Comparison of ENCODE assay signal across 25 cellular contexts in the genomic region with DNA sequence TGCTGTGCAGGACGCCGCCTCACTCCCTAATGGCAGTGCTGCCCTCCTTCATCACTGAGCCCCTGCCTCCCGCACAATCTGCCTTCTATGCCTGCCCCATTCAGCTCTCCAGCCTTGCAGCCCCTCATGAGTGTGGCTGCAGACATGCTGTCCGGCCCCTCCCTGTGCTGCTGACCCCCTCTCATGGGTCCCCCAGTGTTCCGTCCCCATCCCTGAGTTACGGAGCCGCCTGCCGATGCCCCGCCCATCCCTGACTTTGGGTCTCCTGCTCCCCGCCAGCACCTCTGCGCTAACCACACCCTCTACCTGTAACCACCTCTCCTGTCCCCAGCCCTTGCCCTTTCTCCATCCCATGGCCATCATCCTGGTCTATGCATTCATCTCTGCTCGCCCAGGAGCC.
"Had no signal": no experiment of that assay in that cellular context is flagged by ENCODE, and none has a peak within 500 bp of the region (broad histone marks: within the 10 kb centered on the region; RNA-seq: fewer than 3 reads in every experiment).

No MANE protein-coding gene starts in this region.

- ATAC-seq: activated CD8-positive, alpha-beta memory T cell treated with anti-CD3 and anti-CD28 coated beads, Interleukin-2, amount 10 ng/mL, durations not matched to agents 7 days and 5 days had no signal

- H3K4me1 ChIP-seq: ascending aorta had no signal

- H3K4me3 ChIP-seq: ascending aorta, cardiac muscle cell had no signal

- H3K27ac ChIP-seq: ascending aorta, cardiac muscle cell, WERI-Rb-1 had no signal

- DNase-seq: activated CD4-positive, alpha-beta memory T cell treated with anti-CD3 and anti-CD28 coated beads, Interleukin-2, amount 10 ng/mL, durations not matched to agents 7 days and 5 days; activated CD4-positive, alpha-beta T cell treated with anti-CD3 and anti-CD28 coated beads for 1 hour; activated CD4-positive, alpha-beta T cell treated with anti-CD3 and anti-CD28 coated beads for 48 hours; activated CD4-positive, CD25-positive, alpha-beta regulatory T cell; activated CD8-positive, alpha-beta memory T cell treated with anti-CD3 and anti-CD28 coated beads for 24 hours; activated CD8-positive, alpha-beta memory T cell treated with anti-CD3 and anti-CD28 coated beads, Interleukin-2, amount 10 ng/mL, durations not matched to agents 7 days and 5 days; activated CD8-positive, alpha-beta memory T cell treated with anti-CD3 and anti-CD28 coated beads, Interleukin-2, amount 50 U/mL, for 48 hours; activated effector memory CD4-positive, alpha-beta T cell treated with Interleukin-2 at 50 U/mL for 16 hours; activated naive CD4-positive, alpha-beta T cell treated with anti-CD3 and anti-CD28 coated beads, Interleukin-2, amount 50 U/mL, for 16 hours; activated naive CD8-positive, alpha-beta T cell treated with anti-CD3 and anti-CD28 coated beads, Interleukin-2, amount 10 ng/mL, durations not matched to agents 7 days and 5 days; activated T-cell treated with anti-CD3 and anti-CD28 coated beads, Interleukin-2, amount 50 U/mL, for 48 hours; amygdala; Karpas-422; NCI-H1105; NCI-H1417 treated with DMSO at 0.1 percent for 48 hours; NCI-H187 treated with DMSO at 0.1 percent for 48 hours; NCI-H2081; NCI-H345; NCI-H524 treated with DMSO at 0.1 percent for 48 hours; Right ventricle myocardium superior; T1000 had no signal

- H3K9me3 ChIP-seq: ascending aorta had no signal

- H3K9me3 Mint-ChIP-seq: activated CD4-positive, alpha-beta memory T cell treated with anti-CD3 and anti-CD28 coated beads, Interleukin-2, amount 10 ng/mL, durations not matched to agents 7 days and 5 days; activated naive CD8-positive, alpha-beta T cell treated with anti-CD3 and anti-CD28 coated beads, Interleukin-2, amount 10 ng/mL, durations not matched to agents 7 days and 5 days; central memory CD8-positive, alpha-beta T cell had no signal

- H3K27me3 Mint-ChIP-seq: activated CD4-positive, alpha-beta memory T cell treated with anti-CD3 and anti-CD28 coated beads, Interleukin-2, amount 10 ng/mL, durations not matched to agents 7 days and 5 days had no signal

- H3K27me3 ChIP-seq: ascending aorta, cardiac muscle cell had no signal

- H3K4me3 Mint-ChIP-seq: activated CD4-positive, alpha-beta memory T cell treated with anti-CD3 and anti-CD28 coated beads, Interleukin-2, amount 10 ng/mL, durations not matched to agents 7 days and 5 days; activated CD8-positive, alpha-beta memory T cell treated with anti-CD3 and anti-CD28 coated beads, Interleukin-2, amount 10 ng/mL, durations not matched to agents 7 days and 5 days; activated naive CD8-positive, alpha-beta T cell treated with anti-CD3 and anti-CD28 coated beads, Interleukin-2, amount 10 ng/mL, durations not matched to agents 7 days and 5 days; central memory CD8-positive, alpha-beta T cell had no signal

- H3K4me1 Mint-ChIP-seq: activated CD4-positive, alpha-beta memory T cell treated with anti-CD3 and anti-CD28 coated beads, Interleukin-2, amount 10 ng/mL, durations not matched to agents 7 days and 5 days; activated CD8-positive, alpha-beta memory T cell treated with anti-CD3 and anti-CD28 coated beads, Interleukin-2, amount 10 ng/mL, durations not matched to agents 7 days and 5 days; activated naive CD8-positive, alpha-beta T cell treated with anti-CD3 and anti-CD28 coated beads, Interleukin-2, amount 10 ng/mL, durations not matched to agents 7 days and 5 days had no signal

- H3K27ac Mint-ChIP-seq: activated CD4-positive, alpha-beta memory T cell treated with anti-CD3 and anti-CD28 coated beads, Interleukin-2, amount 10 ng/mL, durations not matched to agents 7 days and 5 days; activated CD8-positive, alpha-beta memory T cell treated with anti-CD3 and anti-CD28 coated beads, Interleukin-2, amount 10 ng/mL, durations not matched to agents 7 days and 5 days; activated naive CD8-positive, alpha-beta T cell treated with anti-CD3 and anti-CD28 coated beads, Interleukin-2, amount 10 ng/mL, durations not matched to agents 7 days and 5 days had no signal

- H3K36me3 Mint-ChIP-seq: activated CD8-positive, alpha-beta memory T cell treated with anti-CD3 and anti-CD28 coated beads, Interleukin-2, amount 10 ng/mL, durations not matched to agents 7 days and 5 days; activated naive CD8-positive, alpha-beta T cell treated with anti-CD3 and anti-CD28 coated beads, Interleukin-2, amount 10 ng/mL, durations not matched to agents 7 days and 5 days had no signal
